24 cellular contexts compared by ENCODE assay signal in genomic region chr20:35984382-35984781, GRCh38. TPM values are rescaled to one million over a fixed set of nuclear protein-coding genes. Genes with fewer than 3 reads are reported as not detected.
DNase-seq lines count a peak whose midpoint lies in the region; ATAC-seq and TF ChIP-seq lines count a peak whose summit lies in the region.
"Had no signal": no experiment of that assay in that cellular context is flagged by ENCODE, and none has a peak within 500 bp of the region (broad histone marks: within the 10 kb centered on the region; RNA-seq: fewer than 3 reads in every experiment).

No MANE protein-coding gene starts in this region.

- DNase-seq in IMR-90 (no peak), endodermal cell (peak; percentile 16), upper lobe of right lung (no peak), NCI-H2081 treated with DMSO at 0.1 percent for 48 hours (lab: John Stamatoyannopoulos, UW) (no peak)
- DNase-seq in activated T-cell treated with anti-CD3 and anti-CD28 coated beads, Interleukin-2, amount 50 U/mL, for 72 hours = no peak
- DNase-seq: C1 segment of cervical spinal cord; CD4-positive, alpha-beta memory T cell; COR-L47; DMS53; KBM-7; MG63; NCI-H1105 treated with DMSO at 0.1 percent for 48 hours; NCI-H146; NCI-H1930; NCI-H446; NCI-H526; OCI-M1; Peyer's patch; SHP77 treated with DMSO at 0.1 percent for 48 hours had no signal

- no peak overlapping the region for H2AK5ac ChIP-seq in IMR-90 (ENCODE audit: low read depth, low read length)

- WGBS in IMR-90 (ENCODE audit: extremely low coverage in 2 of 2, insufficient read length in 1 of 2), 2 experiments = 60% methylated on average over 1 of the region's 6 CpGs; no CpG with 5 or more reads in 1 of the 2 experiments
- WGBS in endodermal cell (ENCODE audit: insufficient coverage in 1 of 2, insufficient read length in 1 of 2), 2 experiments = 85 to 98% methylated on average over 6 of the region's 6 CpGs

- no peaks in the 10 kb centered on the region for H3K4me1 Mint-ChIP-seq in endodermal cell
- H3K4me1 Mint-ChIP-seq in activated T-cell treated with anti-CD3 and anti-CD28 coated beads, Interleukin-2, amount 50 U/mL, for 72 hours (ENCODE audit: low read depth) = no peaks in the 10 kb centered on the region
- H3K4me1 Mint-ChIP-seq: CD4-positive, alpha-beta memory T cell had no signal

- no peak overlapping the region for H2AK9ac ChIP-seq in IMR-90 (replicated peaks; ENCODE audit: low read depth, low read length, poor library complexity)

- H3K9me1 ChIP-seq in IMR-90 (ENCODE audit: insufficient read depth, low read length) = no peaks in the 10 kb centered on the region

- TF ChIP-seq POLR2A in IMR-90 (IDR thresholded peaks at IDR 0.05; ENCODE audit: low read depth, low read length) = no peak

- H3K23ac ChIP-seq in IMR-90 (ENCODE audit: low read depth, low read length) = no peak overlapping the region

- H3K14ac ChIP-seq in IMR-90 (replicated peaks; ENCODE audit: low read depth, low read length) = no peak overlapping the region

- no peak overlapping the region for H3K27ac Mint-ChIP-seq in endodermal cell
- H3K27ac Mint-ChIP-seq in activated T-cell treated with anti-CD3 and anti-CD28 coated beads, Interleukin-2, amount 50 U/mL, for 72 hours = no peak overlapping the region
- H3K27ac Mint-ChIP-seq: CD4-positive, alpha-beta memory T cell had no signal

- H3K36me3 ChIP-seq in IMR-90 (ENCODE audit: control insufficient read depth, insufficient read depth, low read length) = no peaks in the 10 kb centered on the region
- H3K36me3 ChIP-seq in OCI-LY3 (replicated peaks; ENCODE audit: low read depth, low read length) = no peaks in the 10 kb centered on the region
- H3K36me3 ChIP-seq in endodermal cell (ENCODE audit: control insufficient read depth, insufficient read depth, low read length) = no peaks in the 10 kb centered on the region
- no peaks in the 10 kb centered on the region for H3K36me3 ChIP-seq in upper lobe of right lung
- H3K36me3 ChIP-seq: MG63, Peyer's patch had no signal

- peaks cover 8% of the 10 kb centered on the region for H3K27me3 Mint-ChIP-seq in endodermal cell (ENCODE audit: insufficient read depth)
- H3K27me3 Mint-ChIP-seq in activated T-cell treated with anti-CD3 and anti-CD28 coated beads, Interleukin-2, amount 50 U/mL, for 72 hours (ENCODE audit: low read depth) = peaks cover 6% of the 10 kb centered on the region

- H4K20me1 ChIP-seq in IMR-90 (ENCODE audit: insufficient read depth, low read length) = no peaks in the 10 kb centered on the region
- no peaks in the 10 kb centered on the region for H4K20me1 ChIP-seq in OCI-LY3 (ENCODE audit: insufficient read depth, low read length)

- H3K9me3 ChIP-seq in IMR-90 (ENCODE audit: control insufficient read depth, insufficient read depth, low read length) (no peaks in the 10 kb centered on the region), OCI-LY3 (ENCODE audit: insufficient read depth, low read length) (no peaks in the 10 kb centered on the region), endodermal cell (ENCODE audit: control insufficient read depth, low read length) (no peaks in the 10 kb centered on the region), upper lobe of right lung (no peaks in the 10 kb centered on the region)
- H3K9me3 ChIP-seq: MG63, Peyer's patch had no signal

- TF ChIP-seq RAD21 in IMR-90 (IDR thresholded peaks at IDR 0.05; ENCODE audit: low read length) = no peak

- H4K8ac ChIP-seq in IMR-90 (ENCODE audit: low read depth in 2 of 2, low read length in 2 of 2) = no peak overlapping the region

- H2BK5ac ChIP-seq in IMR-90 (ENCODE audit: low read depth, low read length, poor library complexity, severe bottlenecking) = no peak overlapping the region

- in situ Hi-C loops in IMR-90 (cut with MboI; ENCODE audit: low sequenced_read_pairs) = loop anchor here (25.0 kb wide), 1 partner anchor 453 kb away; no protein-coding TSS in a partner anchor

- H3K4me3 Mint-ChIP-seq in endodermal cell = no peak overlapping the region
- no peak overlapping the region for H3K4me3 Mint-ChIP-seq in activated T-cell treated with anti-CD3 and anti-CD28 coated beads, Interleukin-2, amount 50 U/mL, for 72 hours
- H3K4me3 Mint-ChIP-seq: CD4-positive, alpha-beta memory T cell had no signal

- H2AFZ ChIP-seq in IMR-90 (replicated peaks; ENCODE audit: low read length, poor library complexity) (peak overlapping the region; percentile 26), OCI-LY3 (ENCODE audit: low read depth, low read length) (peak overlapping the region; percentile 84; the same call in 1 of the 2 replicates)

- no TSS peak for BruUV-seq in IMR-90 (replicated peaks; lab: Mats Ljungman, UMichigan)

- CTCF ChIA-PET in IMR-90 (lab: Yijun Ruan, JAX) = interaction anchor here (1.4 kb wide), 1 partner anchor 8 kb away, joined by 3 read pairs; no protein-coding TSS in a partner anchor

- no peak overlapping the region for H3K27ac ChIP-seq in IMR-90 (ENCODE audit: insufficient read depth, low read length)
- no peak overlapping the region for H3K27ac ChIP-seq in OCI-LY3 (ENCODE audit: low read length)
- H3K27ac ChIP-seq in endodermal cell (ENCODE audit: low read depth, low read length) = no peak overlapping the region
- H3K27ac ChIP-seq in upper lobe of right lung = no peak overlapping the region
- H3K27ac ChIP-seq: HL-60, Peyer's patch, SK-N-MC had no signal

- no peak overlapping the region for H4K5ac ChIP-seq in IMR-90 (ENCODE audit: low read depth, low read length)

- H3K9ac ChIP-seq in IMR-90 (ENCODE audit: low read depth, low read length) (no peak overlapping the region), OCI-LY3 (ENCODE audit: low read length) (no peak overlapping the region), endodermal cell (ENCODE audit: extremely low read depth, low read length, poor library complexity, severe bottlenecking) (no peak overlapping the region)

- H3K79me1 ChIP-seq in IMR-90 (ENCODE audit: low read depth in 1 of 2, low read length in 2 of 2) = no peaks in the 10 kb centered on the region

- no peak overlapping the region for H2BK20ac ChIP-seq in IMR-90 (ENCODE audit: low read depth, low read length)

- H2BK15ac ChIP-seq in IMR-90 (ENCODE audit: low read depth, low read length) = no peak overlapping the region

- H3K18ac ChIP-seq in IMR-90 (ENCODE audit: low read depth, low read length) = no peak overlapping the region

- no peak overlapping the region for H3K56ac ChIP-seq in IMR-90 (ENCODE audit: extremely low read depth, insufficient read depth, low read length)

- H3K9me3 Mint-ChIP-seq in endodermal cell = no peaks in the 10 kb centered on the region
- H3K9me3 Mint-ChIP-seq in activated T-cell treated with anti-CD3 and anti-CD28 coated beads, Interleukin-2, amount 50 U/mL, for 72 hours = no peaks in the 10 kb centered on the region
- H3K9me3 Mint-ChIP-seq: CD4-positive, alpha-beta memory T cell had no signal

- H3K27me3 ChIP-seq in IMR-90 (ENCODE audit: control insufficient read depth, insufficient read depth, low read length) (peaks cover 28% of the 10 kb centered on the region), OCI-LY3 (ENCODE audit: low read depth, low read length) (peaks cover 10% of the 10 kb centered on the region), endodermal cell (ENCODE audit: control insufficient read depth, insufficient read depth, low read length, poor library complexity, severe bottlenecking) (peaks cover 3% of the 10 kb centered on the region), upper lobe of right lung (no peaks in the 10 kb centered on the region)
- H3K27me3 ChIP-seq: MG63, Peyer's patch had no signal

- intact Hi-C loops in IMR-90 (cut with micrococcal nuclease) (no loop called here), upper lobe of right lung (cut with DNase I) (no loop called here)

- dilution Hi-C loops in IMR-90 (cut with HindIII; ENCODE audit: low sequenced_read_pairs, unreplicated experiment) = no loop called here

- no peaks in the 10 kb centered on the region for H3K79me2 ChIP-seq in OCI-LY3 (ENCODE audit: low read length)

- TF ChIP-seq CTCF in IMR-90 (conservative IDR thresholded peaks at IDR 0.05; ENCODE audit: low read depth, low read length) (no peak), OCI-LY3 (IDR thresholded peaks at IDR 0.05; ENCODE audit: low read depth, low read length) (no peak), endodermal cell (conservative IDR thresholded peaks at IDR 0.05) (no peak), upper lobe of right lung (IDR thresholded peaks at IDR 0.05) (no peak)

- H3K4me1 ChIP-seq in IMR-90 (ENCODE audit: control insufficient read depth, insufficient read depth, low read length) (no peaks in the 10 kb centered on the region), OCI-LY3 (ENCODE audit: low read length) (no peaks in the 10 kb centered on the region), endodermal cell (ENCODE audit: control insufficient read depth, insufficient read depth, low read length) (no peaks in the 10 kb centered on the region), upper lobe of right lung (no peaks in the 10 kb centered on the region)
- H3K4me1 ChIP-seq: Peyer's patch had no signal

- ATAC-seq in IMR-90 (ENCODE audit: low read depth) (no peak), upper lobe of right lung (peak; percentile 25), GM21526 (IDR thresholded peaks at IDR 0.05; ENCODE audit: low FRiP score, unreplicated experiment) (no peak)
- ATAC-seq in activated T-cell treated with anti-CD3 and anti-CD28 coated beads, Interleukin-2, amount 50 U/mL, for 72 hours (replicated peaks in 1 of 2) = no peak
- ATAC-seq: HCT116 had no signal

- H3K4me3 ChIP-seq in IMR-90 (ENCODE audit: insufficient read depth, low read depth, low read length) (no peak overlapping the region), OCI-LY3 (ENCODE audit: low read length) (no peak overlapping the region), endodermal cell (ENCODE audit: low read length) (no peak overlapping the region), upper lobe of right lung (no peak overlapping the region)
- H3K4me3 ChIP-seq: MG63, Peyer's patch, SK-N-MC had no signal

- no peak overlapping the region for H2BK120ac ChIP-seq in IMR-90 (ENCODE audit: low read depth, low read length)

- H3K36me3 Mint-ChIP-seq in endodermal cell (ENCODE audit: low read depth) = no peaks in the 10 kb centered on the region
- no peaks in the 10 kb centered on the region for H3K36me3 Mint-ChIP-seq in activated T-cell treated with anti-CD3 and anti-CD28 coated beads, Interleukin-2, amount 50 U/mL, for 72 hours (ENCODE audit: insufficient read depth in 2 of 2)
- H3K36me3 Mint-ChIP-seq: CD4-positive, alpha-beta memory T cell had no signal

- no peak overlapping the region for H4K91ac ChIP-seq in IMR-90 (ENCODE audit: insufficient read depth, low read depth, low read length)

- POLR2A ChIA-PET in IMR-90 (lab: Charles Lee; ENCODE audit: unreplicated experiment) = no interaction called here

- no peak overlapping the region for H3K4me2 ChIP-seq in IMR-90 (ENCODE audit: low read depth, low read length)
- no peak overlapping the region for H3K4me2 ChIP-seq in OCI-LY3 (ENCODE audit: low read length)

- H3K4ac ChIP-seq in IMR-90 (ENCODE audit: low read depth, low read length) = no peak overlapping the region

RNA-seq across cellular contexts. Expression of gene CNBD2, which starts 16.0 kb away (rescaled TPM):
- 0.56 and 0.90 TPM in 2 replicates for total RNA-seq in IMR-90 (2012; rRNA removed)
- 1.7 and 2.5 TPM in 2 replicates for polyA plus RNA-seq in IMR-90 (2012; rRNA removed)
- polyA plus RNA-seq in IMR-90 (2012; cell fraction: cytosol; rRNA removed) = 2.2 and 6.3 TPM in 2 replicates
- 3.4 and 4.2 TPM in 2 replicates for polyA plus RNA-seq in IMR-90 (2012; cell fraction: nucleus; rRNA removed; ENCODE audit: low replicate concordance)
- total RNA-seq in endodermal cell = 1 to 10 TPM; 1.3 to 1.9 TPM
- 2.4 TPM for polyA plus RNA-seq in endodermal cell (2013, experiment 1 of 2)
- 4.2 TPM for polyA plus RNA-seq in endodermal cell (2013, experiment 2 of 2)
- total RNA-seq in upper lobe of right lung = 3.4 TPM
- 10 to 100 TPM in 1 of 2 donors, 1 to 10 TPM in 1; 8.4 to 10.2 TPM for total RNA-seq in activated T-cell treated with anti-CD3 and anti-CD28 coated beads, Interleukin-2, amount 50 U/mL, for 72 hours

RNA-seq across cellular contexts. Expression of gene SCAND1, which starts 30.1 kb away (rescaled TPM):
- total RNA-seq in IMR-90 (2012; rRNA removed) (7.5 and 11.7 TPM in 2 replicates), endodermal cell (10 to 100 TPM; 56.3 to 59.5 TPM), upper lobe of right lung (56.2 TPM)
- 26.8 and 44.2 TPM in 2 replicates for polyA plus RNA-seq in IMR-90 (2012; rRNA removed)
- 114 and 126 TPM in 2 replicates for polyA plus RNA-seq in IMR-90 (2012; cell fraction: cytosol; rRNA removed)
- polyA plus RNA-seq in IMR-90 (2012; cell fraction: nucleus; rRNA removed; ENCODE audit: low replicate concordance) = 30.7 and 73.2 TPM in 2 replicates
- polyA plus RNA-seq in endodermal cell (2013, experiment 1 of 2) = 61.7 TPM
- polyA plus RNA-seq in endodermal cell (2013, experiment 2 of 2) = 57.4 TPM
- 10 to 100 TPM; 31.7 to 38.2 TPM for total RNA-seq in activated T-cell treated with anti-CD3 and anti-CD28 coated beads, Interleukin-2, amount 50 U/mL, for 72 hours
